ENCODE assay signal across 8 cellular contexts in genomic region chr6:33578588-33579011, GRCh38. TPM values are rescaled to one million over a fixed set of nuclear protein-coding genes. Genes with fewer than 3 reads are reported as not detected.
DNase-seq lines count a peak whose midpoint lies in the region; ATAC-seq lines count a peak whose summit lies in the region.

No MANE protein-coding gene starts in this region.

- peaks cover 5% of the 10 kb centered on the region for H3K4me1 ChIP-seq in right cardiac atrium (ENCODE audit: control insufficient read depth, insufficient read depth, low read length)
- H3K4me1 ChIP-seq in stomach smooth muscle (ENCODE audit: control insufficient read depth, insufficient read depth, low read length) = peaks cover 25% of the 10 kb centered on the region

- H3K27ac ChIP-seq in right cardiac atrium (ENCODE audit: low read length) (no peak overlapping the region), stomach smooth muscle (ENCODE audit: low read length) (no peak overlapping the region)

- peak; percentile 67 for DNase-seq in activated CD4-positive, alpha-beta T cell treated with anti-CD3 and anti-CD28 coated beads for 36 hours
- no peak for DNase-seq in activated CD4-positive, alpha-beta T cell treated with anti-CD3 and anti-CD28 coated beads for 1 hour
- DNase-seq in activated T-cell treated with anti-CD3 and anti-CD28 coated beads, Interleukin-2, amount 50 U/mL, for 24 hours = peak; percentile 55
- no peak for DNase-seq in right cardiac atrium

- H3K27me3 ChIP-seq in right cardiac atrium (ENCODE audit: control insufficient read depth, insufficient read depth) (no peaks in the 10 kb centered on the region), stomach smooth muscle (ENCODE audit: control insufficient read depth in 1 of 2, insufficient read depth in 2 of 2, low read length in 2 of 2) (no peaks in the 10 kb centered on the region)

- intact Hi-C loops in activated CD4-positive, alpha-beta T cell treated with anti-CD3 and anti-CD28 coated beads for 36 hours (cut with DNase I, micrococcal nuclease) = loop anchor here (2.0 to 10.0 kb wide), 5 partner anchors 46 to 1116 kb away; partner anchors contain the start of genes ILRUN (in 1 of the 2), KIFC1 (in 1 of the 2), TAPBP (in 1 of the 2) and ZBTB22 (in 1 of the 2)
- intact Hi-C loops in right cardiac atrium (cut with DNase I) = loop anchor here in 1 of 4 donors (10.0 kb wide), 1 partner anchor 154 kb away; the partner anchor contains the start of gene SYNGAP1

- 68% methylated on average over 9 of the region's 9 CpGs for WGBS in right cardiac atrium

- H3K36me3 Mint-ChIP-seq in activated CD4-positive, alpha-beta T cell treated with anti-CD3 and anti-CD28 coated beads for 36 hours (ENCODE audit: low read depth) = peaks cover 44% of the 10 kb centered on the region
- H3K36me3 Mint-ChIP-seq in activated T-cell treated with anti-CD3 and anti-CD28 coated beads, Interleukin-2, amount 50 U/mL, for 24 hours (ENCODE audit: low read depth) = peaks cover 65% of the 10 kb centered on the region

- H3K4me3 Mint-ChIP-seq in activated CD4-positive, alpha-beta T cell treated with anti-CD3 and anti-CD28 coated beads for 36 hours = peak overlapping the region; percentile 95
- peak overlapping the region; percentile 94 for H3K4me3 Mint-ChIP-seq in activated T-cell treated with anti-CD3 and anti-CD28 coated beads, Interleukin-2, amount 50 U/mL, for 24 hours

- ATAC-seq in activated CD4-positive, alpha-beta T cell treated with anti-CD3 and anti-CD28 coated beads for 36 hours = peak; percentile 23
- ATAC-seq in right cardiac atrium = no peak
- no peak for ATAC-seq in GM21515 (IDR thresholded peaks at IDR 0.05; ENCODE audit: unreplicated experiment)
- ATAC-seq in GM18909 (IDR thresholded peaks at IDR 0.05; ENCODE audit: poor library complexity, unreplicated experiment) = no peak
- no peak for ATAC-seq in HG02884 (IDR thresholded peaks at IDR 0.05; ENCODE audit: unreplicated experiment)

- no peaks in the 10 kb centered on the region for H3K27me3 Mint-ChIP-seq in activated CD4-positive, alpha-beta T cell treated with anti-CD3 and anti-CD28 coated beads for 36 hours
- H3K27me3 Mint-ChIP-seq in activated T-cell treated with anti-CD3 and anti-CD28 coated beads, Interleukin-2, amount 50 U/mL, for 24 hours = no peaks in the 10 kb centered on the region

- CTCF ChIA-PET in activated CD4-positive, alpha-beta T cell treated with anti-CD3 and anti-CD28 coated beads for 36 hours (lab: Charles Lee) = interaction anchor here (0.8 to 2.2 kb wide), 5 partner anchors 11 to 133 kb away, joined by 3 to 11 read pairs (median 4); partner anchors contain the start of gene UQCC2

- H3K9me3 ChIP-seq in right cardiac atrium (ENCODE audit: control insufficient read depth, low read length) (no peaks in the 10 kb centered on the region), stomach smooth muscle (ENCODE audit: control insufficient read depth in 2 of 2, low read length in 2 of 2) (no peaks in the 10 kb centered on the region)

- H3K27ac Mint-ChIP-seq in activated CD4-positive, alpha-beta T cell treated with anti-CD3 and anti-CD28 coated beads for 36 hours = peak overlapping the region; percentile 98
- H3K27ac Mint-ChIP-seq in activated T-cell treated with anti-CD3 and anti-CD28 coated beads, Interleukin-2, amount 50 U/mL, for 24 hours = peak overlapping the region; percentile 98

- peaks cover 11 to 19% of the 10 kb centered on the region in 2 donors for H3K36me3 ChIP-seq in stomach smooth muscle (ENCODE audit: control insufficient read depth in 2 of 2, insufficient read depth in 2 of 2, low read length in 2 of 2)

- H3K4me3 ChIP-seq in right cardiac atrium (ENCODE audit: low read length) = peak overlapping the region; percentile 26
- H3K4me3 ChIP-seq in stomach smooth muscle (ENCODE audit: low read length in 2 of 2) = peak overlapping the region; percentile 85 to 90

- no peaks in the 10 kb centered on the region for H3K9me3 Mint-ChIP-seq in activated CD4-positive, alpha-beta T cell treated with anti-CD3 and anti-CD28 coated beads for 36 hours (ENCODE audit: low read depth)
- no peaks in the 10 kb centered on the region for H3K9me3 Mint-ChIP-seq in activated T-cell treated with anti-CD3 and anti-CD28 coated beads, Interleukin-2, amount 50 U/mL, for 24 hours

- no peak overlapping the region for H3K9ac ChIP-seq in stomach smooth muscle (ENCODE audit: low read length in 2 of 2)

- H3K4me1 Mint-ChIP-seq in activated CD4-positive, alpha-beta T cell treated with anti-CD3 and anti-CD28 coated beads for 36 hours = peaks cover 26% of the 10 kb centered on the region
- peaks cover 31% of the 10 kb centered on the region for H3K4me1 Mint-ChIP-seq in activated T-cell treated with anti-CD3 and anti-CD28 coated beads, Interleukin-2, amount 50 U/mL, for 24 hours (ENCODE audit: low read depth)

- POLR2A ChIA-PET in activated CD4-positive, alpha-beta T cell treated with anti-CD3 and anti-CD28 coated beads for 36 hours (lab: Charles Lee) = interaction anchor here (1.2 kb wide), 1 partner anchor 302 kb away, joined by 4 read pairs; the partner anchor contains the start of gene B3GALT4

RNA-seq across cellular contexts. Expression of gene BAK1, which starts 1.5 kb away (rescaled TPM):
- total RNA-seq in activated CD4-positive, alpha-beta T cell treated with anti-CD3 and anti-CD28 coated beads for 36 hours = 10 to 100 TPM; 37.0 to 43.3 TPM
- 10 to 100 TPM; 14.6 to 17.8 (median 16.7) TPM for total RNA-seq in right cardiac atrium
- polyA plus RNA-seq in right cardiac atrium = 17.1 TPM

RNA-seq across cellular contexts. Expression of gene ITPR3, which starts 42.5 kb away (rescaled TPM):
- total RNA-seq in activated CD4-positive, alpha-beta T cell treated with anti-CD3 and anti-CD28 coated beads for 36 hours = 10 to 100 TPM; 42.6 to 42.9 TPM
- total RNA-seq in right cardiac atrium = 1 to 10 TPM; 4.7 to 9.1 (median 6.5) TPM
- polyA plus RNA-seq in right cardiac atrium = 5.7 TPM

Comparison
In these comparisons a context has a peak if more than half of its experiments do, and no peak if none do; other contexts are left out.
1. DNase-seq: peak in activated CD4-positive, alpha-beta T cell treated with anti-CD3 and anti-CD28 coated beads for 36 hours (single experiment) and activated T-cell treated with anti-CD3 and anti-CD28 coated beads, Interleukin-2, amount 50 U/mL, for 24 hours (single experiment); none in activated CD4-positive, alpha-beta T cell treated with anti-CD3 and anti-CD28 coated beads for 1 hour (single experiment) and right cardiac atrium (0 of 3).
2. RNA of gene ITPR3, which starts 42.5 kb away (total RNA-seq): 42.6 to 42.9 TPM in activated CD4-positive, alpha-beta T cell treated with anti-CD3 and anti-CD28 coated beads for 36 hours; 4.7 to 9.1 TPM in right cardiac atrium; every median in the first group is over 4 times any median in the second.